9 cellular contexts compared by ENCODE assay signal in the genomic region with DNA sequence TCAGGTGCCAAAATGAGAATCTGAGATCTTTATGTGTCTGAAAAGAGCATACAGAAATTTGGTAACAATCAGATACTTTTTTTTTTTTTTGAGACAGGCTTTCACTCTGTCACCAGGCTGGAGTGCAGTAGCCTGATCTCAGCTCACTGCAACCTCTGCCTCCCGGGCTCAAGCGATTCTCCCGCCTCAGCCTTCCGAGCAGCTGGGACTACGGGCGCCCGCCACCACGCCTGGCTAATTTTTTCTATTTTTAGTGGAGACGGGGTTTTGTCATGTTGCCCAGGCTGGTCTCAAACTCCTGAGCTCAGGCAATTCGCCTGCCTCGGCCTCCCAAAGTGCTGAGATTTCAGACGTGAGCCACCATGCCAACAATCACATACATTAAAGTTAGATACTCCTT. TPM values are rescaled to one million over a fixed set of nuclear protein-coding genes. Genes with fewer than 3 reads are reported as not detected.
A peak's percentile ranks its signal among the peaks of the same experiment; 100 is the strongest.
DNase-seq lines count a peak whose midpoint lies in the region; ATAC-seq and TF ChIP-seq lines count a peak whose summit lies in the region.
"Not testable (repeated sequence)": the region's sequence is repeated elsewhere in the genome, so short reads cannot be mapped to it uniquely, and the experiment has no call there.
"Had no signal": no experiment of that assay in that cellular context is flagged by ENCODE, and none has a peak within 500 bp of the region (broad histone marks: within the 10 kb centered on the region; RNA-seq: fewer than 3 reads in every experiment).

No MANE protein-coding gene starts in this region.

- peak overlapping the region; percentile 89 for H3K27ac ChIP-seq in DOHH2 (ENCODE audit: low read depth, low read length)
- H3K27ac ChIP-seq in RWPE2 (ENCODE audit: poor library complexity, severe bottlenecking): peak overlapping the region; percentile 83
- H3K27ac ChIP-seq in left lung: peak overlapping the region; percentile 74 to 96
- peak overlapping the region; percentile 96 for H3K27ac ChIP-seq in neutrophil
- H3K27ac ChIP-seq in uterus: peak overlapping the region; percentile 54 to 62

- H3K4me1 Mint-ChIP-seq in activated T-helper 1 cell treated with anti-CD3 and anti-CD28 coated beads, Interleukin-12 subunit alpha, Interleukin-12 subunit beta, Interleukin-2, Interleukin-4 antibody, amounts not matched to agents 30 ng/mL and 10 ng/mL and 1 ng/mL, durations not matched to agents 14 hours and 24 hours and 36 hours (ENCODE audit: low read depth): peaks cover 56% of the 10 kb centered on the region
- H3K4me1 Mint-ChIP-seq in dendritic cell treated with granulocyte-macrophage colony-stimulating factor and Interleukin-4, amounts not matched to agents 40 ng/mL and 50 ng/mL, for 4 days (ENCODE audit: low read depth): peaks cover 79% of the 10 kb centered on the region

- DNase-seq in MG63: peak; percentile 19
- DNase-seq in RWPE2 (ENCODE audit: low spot score); activated T-helper 1 cell treated with anti-CD3 and anti-CD28 coated beads, Interleukin-12 subunit alpha, Interleukin-12 subunit beta, Interleukin-2, Interleukin-4 antibody, amounts not matched to agents 30 ng/mL and 10 ng/mL and 1 ng/mL, durations not matched to agents 14 hours and 24 hours and 36 hours (ENCODE audit: low spot score); uterus: not testable (repeated sequence)
- DNase-seq in left lung: peak in 1 of 2 donors; percentile 71

- not testable (repeated sequence) for H3K27me3 Mint-ChIP-seq in activated T-helper 1 cell treated with anti-CD3 and anti-CD28 coated beads, Interleukin-12 subunit alpha, Interleukin-12 subunit beta, Interleukin-2, Interleukin-4 antibody, amounts not matched to agents 30 ng/mL and 10 ng/mL and 1 ng/mL, durations not matched to agents 14 hours and 24 hours and 36 hours (ENCODE audit: insufficient read depth); dendritic cell treated with granulocyte-macrophage colony-stimulating factor and Interleukin-4, amounts not matched to agents 40 ng/mL and 50 ng/mL, for 4 days

- not testable (repeated sequence) for TF ChIP-seq POLR2A in uterus (IDR thresholded peaks at IDR 0.05)

- H3K9me2 ChIP-seq in DOHH2 (replicated peaks; ENCODE audit: control insufficient read depth, low read length): not testable (repeated sequence)

- H3K79me2 ChIP-seq in DOHH2 (ENCODE audit: control insufficient read depth, low read length): peaks cover 58% of the 10 kb centered on the region

- H3K9me3 Mint-ChIP-seq in activated T-helper 1 cell treated with anti-CD3 and anti-CD28 coated beads, Interleukin-12 subunit alpha, Interleukin-12 subunit beta, Interleukin-2, Interleukin-4 antibody, amounts not matched to agents 30 ng/mL and 10 ng/mL and 1 ng/mL, durations not matched to agents 14 hours and 24 hours and 36 hours; dendritic cell treated with granulocyte-macrophage colony-stimulating factor and Interleukin-4, amounts not matched to agents 40 ng/mL and 50 ng/mL, for 4 days: not testable (repeated sequence)

- H3K36me3 Mint-ChIP-seq in activated T-helper 1 cell treated with anti-CD3 and anti-CD28 coated beads, Interleukin-12 subunit alpha, Interleukin-12 subunit beta, Interleukin-2, Interleukin-4 antibody, amounts not matched to agents 30 ng/mL and 10 ng/mL and 1 ng/mL, durations not matched to agents 14 hours and 24 hours and 36 hours (ENCODE audit: low read depth): peaks cover 75% of the 10 kb centered on the region
- H3K36me3 Mint-ChIP-seq in dendritic cell treated with granulocyte-macrophage colony-stimulating factor and Interleukin-4, amounts not matched to agents 40 ng/mL and 50 ng/mL, for 4 days (ENCODE audit: low read depth): peaks cover 77% of the 10 kb centered on the region

- not testable (repeated sequence) for H3K27me3 ChIP-seq in DOHH2 (ENCODE audit: control insufficient read depth, low read length); MG63; RWPE2 (ENCODE audit: insufficient read depth, poor library complexity, severe bottlenecking); left lung; neutrophil; uterus

- TF ChIP-seq CTCF in DOHH2 (IDR thresholded peaks at IDR 0.05; ENCODE audit: low read depth, low read length, poor library complexity, severe bottlenecking); RWPE2 (IDR thresholded peaks at IDR 0.05; ENCODE audit: poor library complexity, severe bottlenecking); left lung (IDR thresholded peaks at IDR 0.05); neutrophil (IDR thresholded peaks at IDR 0.05); uterus (IDR thresholded peaks at IDR 0.05): not testable (repeated sequence)

- peak overlapping the region; percentile 91 for H3K4me3 Mint-ChIP-seq in activated T-helper 1 cell treated with anti-CD3 and anti-CD28 coated beads, Interleukin-12 subunit alpha, Interleukin-12 subunit beta, Interleukin-2, Interleukin-4 antibody, amounts not matched to agents 30 ng/mL and 10 ng/mL and 1 ng/mL, durations not matched to agents 14 hours and 24 hours and 36 hours
- peak overlapping the region; percentile 63 for H3K4me3 Mint-ChIP-seq in dendritic cell treated with granulocyte-macrophage colony-stimulating factor and Interleukin-4, amounts not matched to agents 40 ng/mL and 50 ng/mL, for 4 days

- peaks cover 45% of the 10 kb centered on the region for H4K20me1 ChIP-seq in DOHH2 (ENCODE audit: control insufficient read depth, insufficient read depth, low read depth, low read length)

- not testable (repeated sequence) for H3K4me3 ChIP-seq in DOHH2 (ENCODE audit: low read length); RWPE2 (ENCODE audit: severe bottlenecking); left lung; uterus
- H3K4me3 ChIP-seq in MG63: peak overlapping the region; percentile 15; the same call in 1 of the 2 replicates
- peak overlapping the region; percentile 80 to 86 for H3K4me3 ChIP-seq in neutrophil (ENCODE audit: low read depth in 1 of 2, low read length in 1 of 2)

- H3K4me1 ChIP-seq in DOHH2 (ENCODE audit: control insufficient read depth, low read length) (peaks cover 62% of the 10 kb centered on the region), RWPE2 (ENCODE audit: insufficient read depth, poor library complexity, severe bottlenecking) (peaks cover 24% of the 10 kb centered on the region), left lung (peaks cover 4 to 74% of the 10 kb centered on the region in 2 donors), neutrophil (ENCODE audit: control insufficient read depth in 1 of 2, insufficient read depth in 1 of 2, low read depth in 1 of 2, low read length in 1 of 2) (peaks cover 85 to 93% of the 10 kb centered on the region in 2 experiments)
- H3K4me1 ChIP-seq in uterus: not testable (repeated sequence)

- not testable (repeated sequence) for H3K27ac Mint-ChIP-seq in activated T-helper 1 cell treated with anti-CD3 and anti-CD28 coated beads, Interleukin-12 subunit alpha, Interleukin-12 subunit beta, Interleukin-2, Interleukin-4 antibody, amounts not matched to agents 30 ng/mL and 10 ng/mL and 1 ng/mL, durations not matched to agents 14 hours and 24 hours and 36 hours
- peak overlapping the region; percentile 97 for H3K27ac Mint-ChIP-seq in dendritic cell treated with granulocyte-macrophage colony-stimulating factor and Interleukin-4, amounts not matched to agents 40 ng/mL and 50 ng/mL, for 4 days

- H3K36me3 ChIP-seq in DOHH2 (ENCODE audit: control insufficient read depth, low read length) (peaks cover 89% of the 10 kb centered on the region), left lung (peaks cover 0 to 56% of the 10 kb centered on the region in 2 donors), neutrophil (peaks cover 91% of the 10 kb centered on the region)
- H3K36me3 ChIP-seq in MG63; RWPE2 (ENCODE audit: low read depth); uterus: not testable (repeated sequence)

- ATAC-seq in RWPE2 (ENCODE audit: low read depth); left lung: not testable (repeated sequence)

- peaks cover 89% of the 10 kb centered on the region for H3F3A ChIP-seq in DOHH2 (ENCODE audit: control insufficient read depth, insufficient read depth)

- not testable (repeated sequence) for H3K9me3 ChIP-seq in DOHH2 (ENCODE audit: control insufficient read depth, insufficient read depth, low read length); MG63; RWPE2 (ENCODE audit: severe bottlenecking); left lung; uterus
- H3K9me3 ChIP-seq in neutrophil: peaks cover 13% of the 10 kb centered on the region

- intact Hi-C loops in activated T-helper 1 cell treated with anti-CD3 and anti-CD28 coated beads, Interleukin-12 subunit alpha, Interleukin-12 subunit beta, Interleukin-2, Interleukin-4 antibody, amounts not matched to agents 30 ng/mL and 10 ng/mL and 1 ng/mL, durations not matched to agents 14 hours and 24 hours and 36 hours (cut with micrococcal nuclease): loop anchor here (2.0 kb wide), 2 partner anchors 20 to 188 kb away; no protein-coding TSS in a partner anchor
- intact Hi-C loops in dendritic cell treated with granulocyte-macrophage colony-stimulating factor and Interleukin-4, amounts not matched to agents 40 ng/mL and 50 ng/mL, for 4 days (cut with micrococcal nuclease); left lung (cut with DNase I); uterus (cut with DNase I; ENCODE audit: low total_unique reads): not testable (repeated sequence)

- peak overlapping the region; percentile 73 for H3K4me2 ChIP-seq in DOHH2 (ENCODE audit: low read length)

RNA-seq across cellular contexts. Expression of a gene that starts 6.5 kb away (rescaled TPM):
- total RNA-seq in MG63 (2014; rRNA removed; shearing (Covaris generic); ENCODE audit: low replicate concordance): not detected in 2 replicates
- total RNA-seq in activated T-helper 1 cell treated with anti-CD3 and anti-CD28 coated beads, Interleukin-12 subunit alpha, Interleukin-12 subunit beta, Interleukin-2, Interleukin-4 antibody, amounts not matched to agents 30 ng/mL and 10 ng/mL and 1 ng/mL, durations not matched to agents 14 hours and 24 hours and 36 hours: 245 and 250 TPM in 2 replicates
- total RNA-seq in left lung (10 to 100 TPM in 1 of 2 donors, 1 to 10 TPM in 1; 8.2 to 15.1 TPM), uterus (1 to 10 TPM; 1.7 to 8.5 (median 3.3) TPM)
- total RNA-seq: HepG2 had no signal

RNA-seq across cellular contexts. Expression of a gene that starts 38.3 kb away (rescaled TPM):
- total RNA-seq in MG63 (2014; rRNA removed; shearing (Covaris generic); ENCODE audit: low replicate concordance): 1.5 and 1.7 TPM in 2 replicates
- total RNA-seq in activated T-helper 1 cell treated with anti-CD3 and anti-CD28 coated beads, Interleukin-12 subunit alpha, Interleukin-12 subunit beta, Interleukin-2, Interleukin-4 antibody, amounts not matched to agents 30 ng/mL and 10 ng/mL and 1 ng/mL, durations not matched to agents 14 hours and 24 hours and 36 hours: 3.8 and 4.2 TPM in 2 replicates
- 10 to 100 TPM; 12.4 to 18.0 TPM for total RNA-seq in left lung
- 1 to 10 TPM; 1.2 to 9.5 (median 6.1) TPM for total RNA-seq in uterus

Comparison
In these comparisons a context has a peak if more than half of its experiments do, and no peak if none do; other contexts are left out.
1. RNA of a gene that starts 6.5 kb away (total RNA-seq): 245 to 250 TPM in activated T-helper 1 cell treated with anti-CD3 and anti-CD28 coated beads, Interleukin-12 subunit alpha, Interleukin-12 subunit beta, Interleukin-2, Interleukin-4 antibody, amounts not matched to agents 30 ng/mL and 10 ng/mL and 1 ng/mL, durations not matched to agents 14 hours and 24 hours and 36 hours; 8.2 to 15.1 TPM in left lung, 1.7 to 8.5 TPM in uterus and not detected in MG63; every median in the first group is over 10 times any median in the second.
2. Peak in every context shown above with its lines, with median percentiles within 50 percentile points of each other: H3K27ac ChIP-seq.